Comparison of ENCODE assay signal across 16 cellular contexts in the genomic region with DNA sequence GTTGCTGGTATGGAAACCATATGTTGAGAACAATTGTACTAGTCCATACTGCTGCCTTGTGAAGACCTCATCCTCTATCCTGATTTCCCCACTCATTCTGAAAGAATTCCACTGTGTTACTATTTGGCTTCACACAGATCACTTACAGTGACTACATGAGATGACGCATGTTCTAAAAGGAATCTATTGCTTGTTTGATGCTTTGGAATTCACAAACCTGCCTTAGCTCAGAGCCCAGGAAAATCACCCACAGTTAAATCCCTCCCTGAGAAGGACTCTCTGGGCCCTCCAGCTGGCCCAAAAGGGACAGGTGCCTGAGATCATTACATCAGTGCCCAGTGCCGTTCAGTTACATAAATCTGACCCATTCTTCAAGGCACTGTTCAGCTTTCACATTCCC. TPM values are rescaled to one million over a fixed set of nuclear protein-coding genes. Genes with fewer than 3 reads are reported as not detected.
A peak's percentile ranks its signal among the peaks of the same experiment; 100 is the strongest.
DNase-seq lines count a peak whose midpoint lies in the region; ATAC-seq and TF ChIP-seq lines count a peak whose summit lies in the region.
"Had no signal": no experiment of that assay in that cellular context is flagged by ENCODE, and none has a peak within 500 bp of the region (broad histone marks: within the 10 kb centered on the region; RNA-seq: fewer than 3 reads in every experiment).

No MANE protein-coding gene starts in this region.

- H3K9me3 Mint-ChIP-seq in activated naive CD8-positive, alpha-beta T cell treated with anti-CD3 and anti-CD28 coated beads, Interleukin-2, amount 50 U/mL, for 24 hours: no peaks in the 10 kb centered on the region
- H3K9me3 Mint-ChIP-seq: activated CD4-positive, alpha-beta memory T cell treated with anti-CD3 and anti-CD28 coated beads, Interleukin-2, amount 10 ng/mL, durations not matched to agents 7 days and 5 days; activated naive CD4-positive, alpha-beta T cell treated with anti-CD3 and anti-CD28 coated beads, Interleukin-2, amount 10 ng/mL, durations not matched to agents 7 days and 5 days had no signal

- peaks cover 6% of the 10 kb centered on the region for H3K27me3 Mint-ChIP-seq in activated naive CD8-positive, alpha-beta T cell treated with anti-CD3 and anti-CD28 coated beads, Interleukin-2, amount 50 U/mL, for 24 hours

- no peak for ATAC-seq in HG03139 (IDR thresholded peaks at IDR 0.05; ENCODE audit: unreplicated experiment)
- ATAC-seq in activated naive CD8-positive, alpha-beta T cell treated with anti-CD3 and anti-CD28 coated beads, Interleukin-2, amount 50 U/mL, for 24 hours: no peak
- ATAC-seq in HG02885 (IDR thresholded peaks at IDR 0.05; ENCODE audit: poor library complexity, unreplicated experiment): no peak
- ATAC-seq: heart right ventricle had no signal

- H3K36me3 Mint-ChIP-seq in activated naive CD8-positive, alpha-beta T cell treated with anti-CD3 and anti-CD28 coated beads, Interleukin-2, amount 50 U/mL, for 24 hours (ENCODE audit: low read depth): no peaks in the 10 kb centered on the region
- H3K36me3 Mint-ChIP-seq: activated naive CD4-positive, alpha-beta T cell treated with anti-CD3 and anti-CD28 coated beads, Interleukin-2, amount 10 ng/mL, durations not matched to agents 7 days and 5 days had no signal

- H3K4me3 ChIP-seq in AG04450 (ENCODE audit: low read depth, low read length) (no peak overlapping the region), MG63 (no peak overlapping the region), epithelial cell of esophagus (ENCODE audit: low read length) (no peak overlapping the region)
- H3K4me3 ChIP-seq: heart right ventricle, left ventricle myocardium inferior had no signal

- peak overlapping the region; percentile 91 for H3K27ac ChIP-seq in AG04450 (ENCODE audit: low read depth, low read length)
- H3K27ac ChIP-seq: heart right ventricle, left ventricle myocardium inferior had no signal

- CTCF ChIA-PET in AG04450 (lab: Charles Lee): no interaction called here

- DNase-seq in AG04450 (ENCODE audit: low read depth, low spot score): peak; percentile 91
- peak; percentile 30 for DNase-seq in MG63
- peak; percentile 64 for DNase-seq in epithelial cell of esophagus (ENCODE audit: low read depth)
- DNase-seq in non-pigmented ciliary epithelial cell (ENCODE audit: low read depth): peak; percentile 89
- no peak for DNase-seq in NCI-H1417 (lab: John Stamatoyannopoulos, UW)
- no peak for DNase-seq in activated naive CD8-positive, alpha-beta T cell treated with anti-CD3 and anti-CD28 coated beads, Interleukin-2, amount 50 U/mL, for 24 hours
- DNase-seq: activated CD4-positive, alpha-beta memory T cell treated with anti-CD3 and anti-CD28 coated beads, Interleukin-2, amount 10 ng/mL, durations not matched to agents 7 days and 5 days; activated naive CD4-positive, alpha-beta T cell treated with anti-CD3 and anti-CD28 coated beads, Interleukin-2, amount 10 ng/mL, durations not matched to agents 7 days and 5 days; heart right ventricle; left ventricle myocardium inferior; NCI-H524; RPMI8226; T1000 had no signal

- H3K27me3 ChIP-seq in AG04450 (ENCODE audit: control insufficient read depth, insufficient read depth, low read length): no peaks in the 10 kb centered on the region
- no peaks in the 10 kb centered on the region for H3K27me3 ChIP-seq in MG63

- no peaks in the 10 kb centered on the region for H3K4me1 Mint-ChIP-seq in activated naive CD8-positive, alpha-beta T cell treated with anti-CD3 and anti-CD28 coated beads, Interleukin-2, amount 50 U/mL, for 24 hours
- H3K4me1 Mint-ChIP-seq: activated CD4-positive, alpha-beta memory T cell treated with anti-CD3 and anti-CD28 coated beads, Interleukin-2, amount 10 ng/mL, durations not matched to agents 7 days and 5 days; activated naive CD4-positive, alpha-beta T cell treated with anti-CD3 and anti-CD28 coated beads, Interleukin-2, amount 10 ng/mL, durations not matched to agents 7 days and 5 days; B cell had no signal

- no peak overlapping the region for H3K27ac Mint-ChIP-seq in activated naive CD8-positive, alpha-beta T cell treated with anti-CD3 and anti-CD28 coated beads, Interleukin-2, amount 50 U/mL, for 24 hours
- H3K27ac Mint-ChIP-seq: activated CD4-positive, alpha-beta memory T cell treated with anti-CD3 and anti-CD28 coated beads, Interleukin-2, amount 10 ng/mL, durations not matched to agents 7 days and 5 days; activated naive CD4-positive, alpha-beta T cell treated with anti-CD3 and anti-CD28 coated beads, Interleukin-2, amount 10 ng/mL, durations not matched to agents 7 days and 5 days; B cell had no signal

- TF ChIP-seq CTCF in AG04450 (IDR thresholded peaks at IDR 0.05; ENCODE audit: low read depth, low read length) (no peak), epithelial cell of esophagus (IDR thresholded peaks at IDR 0.05; ENCODE audit: insufficient read depth, low read depth, low read length, missing control alignments) (no peak)

- H3K4me3 Mint-ChIP-seq in activated naive CD8-positive, alpha-beta T cell treated with anti-CD3 and anti-CD28 coated beads, Interleukin-2, amount 50 U/mL, for 24 hours: no peak overlapping the region
- H3K4me3 Mint-ChIP-seq: activated CD4-positive, alpha-beta memory T cell treated with anti-CD3 and anti-CD28 coated beads, Interleukin-2, amount 10 ng/mL, durations not matched to agents 7 days and 5 days; activated naive CD4-positive, alpha-beta T cell treated with anti-CD3 and anti-CD28 coated beads, Interleukin-2, amount 10 ng/mL, durations not matched to agents 7 days and 5 days; B cell had no signal

- H3K9me3 ChIP-seq in AG04450 (ENCODE audit: control insufficient read depth, insufficient read depth, low read length) (no peaks in the 10 kb centered on the region), MG63 (no peaks in the 10 kb centered on the region)
- H3K9me3 ChIP-seq: heart right ventricle, left ventricle myocardium inferior had no signal

- POLR2A ChIA-PET in AG04450 (lab: Yijun Ruan, JAX): interaction anchor here (1.7 kb wide), 2 partner anchors 12 to 19 kb away, joined by 5 to 9 read pairs; no protein-coding TSS in a partner anchor

- no peaks in the 10 kb centered on the region; the same call in 1 of the 2 replicates for H3K36me3 ChIP-seq in MG63
- H3K36me3 ChIP-seq: heart right ventricle, left ventricle myocardium inferior had no signal

RNA-seq across cellular contexts. Expression of gene KLHL29, which starts 45.3 kb away (rescaled TPM):
- polyA plus RNA-seq in AG04450 (2011; rRNA removed): 3.6 and 4.9 TPM in 2 replicates
- polyA minus RNA-seq in AG04450 (2011; rRNA and poly(A)+ RNA removed): 4.4 and 5.4 TPM in 2 replicates
- 0.69 and 1.5 TPM in 2 replicates for total RNA-seq in MG63 (2014; rRNA removed; shearing (Covaris generic); ENCODE audit: low replicate concordance)

Comparison
In these comparisons a context has a peak if more than half of its experiments do, and no peak if none do; other contexts are left out.
1. DNase-seq: peak in AG04450 (single experiment), MG63 (single experiment), epithelial cell of esophagus (single experiment) and non-pigmented ciliary epithelial cell (single experiment); none in NCI-H1417 (0 of 3) and activated naive CD8-positive, alpha-beta T cell treated with anti-CD3 and anti-CD28 coated beads, Interleukin-2, amount 50 U/mL, for 24 hours (single experiment).